In genomic region chr2:19580264-19580663, GRCh38 we compare ENCODE assay signal across 27 cellular contexts.
A peak's percentile ranks its signal among the peaks of the same experiment; 100 is the strongest.
DNase-seq lines count a peak whose midpoint lies in the region; ATAC-seq, FAIRE-seq and TF ChIP-seq lines count a peak whose summit lies in the region.
"Had no signal": no experiment of that assay in that cellular context is flagged by ENCODE, and none has a peak within 500 bp of the region (broad histone marks: within the 10 kb centered on the region; RNA-seq: fewer than 3 reads in every experiment).

No MANE protein-coding gene starts in this region.

- H3K4me3 Mint-ChIP-seq in mesothelial cell of epicardium = no peak overlapping the region
- H3K4me3 Mint-ChIP-seq: activated CD4-positive, alpha-beta memory T cell treated with anti-CD3 and anti-CD28 coated beads, Interleukin-2, amount 10 ng/mL, durations not matched to agents 7 days and 5 days; activated naive CD8-positive, alpha-beta T cell treated with anti-CD3 and anti-CD28 coated beads, Interleukin-2, amount 50 U/mL, for 24 hours; CD14-positive monocyte; naive B cell; type B pancreatic cell had no signal

- DNase-seq in A549 (ENCODE audit: low read depth in 1 of 2, low spot score in 1 of 2) (no peak), NCI-H226 (peak; percentile 22), dermis blood vessel endothelial cell (peak; percentile 6), kidney tubule cell (ENCODE audit: low spot score) (peak; percentile 25), NCI-H524 (lab: John Stamatoyannopoulos, UW) (no peak), esophagus squamous epithelium (lab: John Stamatoyannopoulos, UW) (no peak), mesothelial cell of epicardium (ENCODE audit: low spot score in 2 of 2, unreplicated experiment in 2 of 2) (no peak), lower lobe of right lung (no peak)
- DNase-seq: activated CD4-positive, alpha-beta memory T cell treated with anti-CD3 and anti-CD28 coated beads, Interleukin-2, amount 10 ng/mL, durations not matched to agents 7 days and 5 days; activated gamma-delta T cell; activated naive CD8-positive, alpha-beta T cell treated with anti-CD3 and anti-CD28 coated beads, Interleukin-2, amount 50 U/mL, for 24 hours; activated T-cell treated with anti-CD3 and anti-CD28 coated beads for 4 hours; foreskin melanocyte; mammary epithelial cell; naive B cell; NCI-H2107; NCI-H510A treated with DMSO at 0.1 percent for 48 hours; pancreas; Peyer's patch; sigmoid colon; stimulated activated CD8-positive, alpha-beta memory T cell treated with anti-CD3 and anti-CD28 coated beads, Interleukin-4, amount 100 ng/mL, for 48 hours had no signal

- WGBS in A549 (ENCODE audit: missing lambda C conversion rate) = 64% methylated on average over 1 of the region's 1 CpG
- 40 to 53% methylated on average over 1 of the region's 1 CpG for WGBS in esophagus squamous epithelium, 2 donors

- no peaks in the 10 kb centered on the region for H3K9me3 Mint-ChIP-seq in mesothelial cell of epicardium
- H3K9me3 Mint-ChIP-seq: activated CD4-positive, alpha-beta memory T cell treated with anti-CD3 and anti-CD28 coated beads, Interleukin-2, amount 10 ng/mL, durations not matched to agents 7 days and 5 days; activated naive CD8-positive, alpha-beta T cell treated with anti-CD3 and anti-CD28 coated beads, Interleukin-2, amount 50 U/mL, for 24 hours; type B pancreatic cell had no signal

- H3K4me1 ChIP-seq in A549 (peaks cover 57% of the 10 kb centered on the region), esophagus squamous epithelium (no peaks in the 10 kb centered on the region), lower lobe of right lung (no peaks in the 10 kb centered on the region)
- H3K4me1 ChIP-seq: pancreas, Peyer's patch, sigmoid colon had no signal

- FAIRE-seq in A549 (lab: Jason Lieb, UNC) = no peak
- FAIRE-seq: D721Med, H54, islet of Langerhans, pancreas had no signal

- H3K27me3 ChIP-seq in esophagus squamous epithelium (no peaks in the 10 kb centered on the region), lower lobe of right lung (ENCODE audit: low read depth) (no peaks in the 10 kb centered on the region)
- H3K27me3 ChIP-seq: pancreas, Peyer's patch, sigmoid colon had no signal

- no peaks in the 10 kb centered on the region for H3K36me3 Mint-ChIP-seq in mesothelial cell of epicardium
- H3K36me3 Mint-ChIP-seq: CD14-positive monocyte, naive B cell, type B pancreatic cell had no signal

- TF ChIP-seq RAD21 in A549 (conservative IDR thresholded peaks at IDR 0.05 in 1 of 2, IDR thresholded peaks at IDR 0.05 in 1 of 2) = no peak

- peaks cover 6% of the 10 kb centered on the region for H3K27me3 Mint-ChIP-seq in mesothelial cell of epicardium (ENCODE audit: low read depth)

- H3K9me3 ChIP-seq in A549 (no peaks in the 10 kb centered on the region), esophagus squamous epithelium (no peaks in the 10 kb centered on the region), lower lobe of right lung (no peaks in the 10 kb centered on the region)
- H3K9me3 ChIP-seq: pancreas, Peyer's patch, sigmoid colon had no signal

- POLR2A ChIA-PET in A549 (lab: Yijun Ruan, JAX) = no interaction called here

- TF ChIP-seq POLR2A in A549 (IDR thresholded peaks at IDR 0.05; ENCODE audit: low read length) = no peak
- TF ChIP-seq POLR2A in esophagus squamous epithelium (IDR thresholded peaks at IDR 0.05) = no peak

- ATAC-seq in A549 (peak; percentile 38 to 44; a peak in 3 of 6 replicates), lower lobe of right lung (no peak)
- ATAC-seq: activated CD4-positive, CD25-positive, alpha-beta regulatory T cell treated with anti-CD3 and anti-CD28 coated beads, Interleukin-2, amount 50 U/mL, for 24 hours; activated naive CD8-positive, alpha-beta T cell treated with anti-CD3 and anti-CD28 coated beads, Interleukin-2, amount 50 U/mL, for 24 hours; pancreas had no signal

- no peak overlapping the region for H3K27ac Mint-ChIP-seq in mesothelial cell of epicardium
- H3K27ac Mint-ChIP-seq: activated CD4-positive, alpha-beta memory T cell treated with anti-CD3 and anti-CD28 coated beads, Interleukin-2, amount 10 ng/mL, durations not matched to agents 7 days and 5 days; activated naive CD8-positive, alpha-beta T cell treated with anti-CD3 and anti-CD28 coated beads, Interleukin-2, amount 50 U/mL, for 24 hours; naive B cell; type B pancreatic cell had no signal

- TF ChIP-seq CTCF in A549 (IDR thresholded peaks at IDR 0.05) (no peak), esophagus squamous epithelium (IDR thresholded peaks at IDR 0.05) (no peak), mesothelial cell of epicardium (IDR thresholded peaks at IDR 0.05; ENCODE audit: unreplicated experiment) (no peak), lower lobe of right lung (IDR thresholded peaks at IDR 0.05) (no peak)

- no peaks in the 10 kb centered on the region for H3K36me3 ChIP-seq in esophagus squamous epithelium
- H3K36me3 ChIP-seq in lower lobe of right lung = no peaks in the 10 kb centered on the region
- H3K36me3 ChIP-seq: pancreas, Peyer's patch, sigmoid colon had no signal

- peak overlapping the region; percentile 2 to 55; a peak in 4 of 6 replicates for H3K27ac ChIP-seq in A549
- no peak overlapping the region for H3K27ac ChIP-seq in esophagus squamous epithelium
- H3K27ac ChIP-seq in lower lobe of right lung = no peak overlapping the region
- H3K27ac ChIP-seq: pancreas, Peyer's patch, sigmoid colon had no signal

- intact Hi-C loops in esophagus squamous epithelium (cut with DNase I) = no loop called here
- intact Hi-C loops in lower lobe of right lung (cut with DNase I) = no loop called here

- H3K4me1 Mint-ChIP-seq in mesothelial cell of epicardium = peaks cover 27% of the 10 kb centered on the region
- H3K4me1 Mint-ChIP-seq: activated CD4-positive, alpha-beta memory T cell treated with anti-CD3 and anti-CD28 coated beads, Interleukin-2, amount 10 ng/mL, durations not matched to agents 7 days and 5 days; activated naive CD8-positive, alpha-beta T cell treated with anti-CD3 and anti-CD28 coated beads, Interleukin-2, amount 50 U/mL, for 24 hours; CD14-positive monocyte; naive B cell had no signal

- TF ChIP-seq EP300 in A549 (IDR thresholded peaks at IDR 0.05) = no peak

- H3K4me3 ChIP-seq in A549 (no peak overlapping the region), esophagus squamous epithelium (no peak overlapping the region), lower lobe of right lung (no peak overlapping the region)
- H3K4me3 ChIP-seq: pancreas, Peyer's patch, sigmoid colon had no signal

- CTCF ChIA-PET in A549 (lab: Yijun Ruan, JAX) = interaction anchor here (1.0 to 1.4 kb wide), 2 partner anchors 16 to 19 kb away, joined by 4 to 5 read pairs; no protein-coding TSS in a partner anchor

- H3K4me2 ChIP-seq in A549 = no peak overlapping the region

TF ChIP-seq in A549, 52 proteins besides CTCF, POLR2A, EP300 and RAD21:
- no peak for TF ChIP-seq NPAS2 (CRISPR knock-in tag; IDR thresholded peaks at IDR 0.05; ENCODE audit: borderline replicate concordance)
- TF ChIP-seq CBX8 (IDR thresholded peaks at IDR 0.05) = no peak
- TF ChIP-seq ZNF302 (CRISPR knock-in tag; IDR thresholded peaks at IDR 0.05) = no peak
- TF ChIP-seq EHF (CRISPR knock-in tag; IDR thresholded peaks at IDR 0.05) = no peak
- no peak for TF ChIP-seq POLR2AphosphoS2 (conservative IDR thresholded peaks at IDR 0.05; ENCODE audit: low read length)
- TF ChIP-seq NR3C1 (IDR thresholded peaks at IDR 0.05) = no peak
- no peak for TF ChIP-seq CHD2 (IDR thresholded peaks at IDR 0.05; ENCODE audit: low read length, partially characterized antibody)
- TF ChIP-seq CHD4 (IDR thresholded peaks at IDR 0.05; ENCODE audit: borderline replicate concordance) = no peak
- TF ChIP-seq BCL3 (IDR thresholded peaks at IDR 0.05) = no peak
- no peak for TF ChIP-seq GATA3 (IDR thresholded peaks at IDR 0.05; ENCODE audit: borderline replicate concordance)
- no peak for TF ChIP-seq MYC (IDR thresholded peaks at IDR 0.05; ENCODE audit: borderline replicate concordance, low read length)
- no peak for TF ChIP-seq ELK1 (IDR thresholded peaks at IDR 0.05; ENCODE audit: low read depth, low read length)
- no peak for TF ChIP-seq FOSB (CRISPR knock-in tag; IDR thresholded peaks at IDR 0.05)

Comparison
In these comparisons a context has a peak if more than half of its experiments do, and no peak if none do; other contexts are left out.
1. ATAC-seq: peak in A549 (2 of 2); none in lower lobe of right lung (0 of 2).
2. DNase-seq: peak in NCI-H226 (single experiment), dermis blood vessel endothelial cell (single experiment) and kidney tubule cell (single experiment); none in A549 (0 of 2), NCI-H524 (0 of 2), esophagus squamous epithelium (single experiment), mesothelial cell of epicardium (0 of 2) and lower lobe of right lung (single experiment).
3. H3K27ac ChIP-seq: peak in A549 (2 of 2); none in esophagus squamous epithelium (0 of 4) and lower lobe of right lung (single experiment).